In genomic region chr18:29811519-29811918, GRCh38 we compare ENCODE assay signal across 25 cellular contexts.
DNase-seq lines count a peak whose midpoint lies in the region; ATAC-seq, FAIRE-seq and TF ChIP-seq lines count a peak whose summit lies in the region.
"Had no signal": no experiment of that assay in that cellular context is flagged by ENCODE, and none has a peak within 500 bp of the region (broad histone marks: within the 10 kb centered on the region; RNA-seq: fewer than 3 reads in every experiment).

No MANE protein-coding gene starts in this region.

- no peaks in the 10 kb centered on the region for H3K4me1 Mint-ChIP-seq in astrocyte (ENCODE audit: low read depth, unreplicated experiment)
- H3K4me1 Mint-ChIP-seq in central memory CD8-positive, alpha-beta T cell = no peaks in the 10 kb centered on the region
- H3K4me1 Mint-ChIP-seq: CD14-positive monocyte; CD4-positive, alpha-beta memory T cell; H9 had no signal

- no peak for FAIRE-seq in astrocyte (lab: Jason Lieb, UNC)
- FAIRE-seq: A549, GM12891, GM19239 had no signal

- H4K20me1 ChIP-seq in astrocyte (ENCODE audit: insufficient read depth, low read length) (no peaks in the 10 kb centered on the region), osteoblast (ENCODE audit: insufficient read depth, low read length) (no peaks in the 10 kb centered on the region)
- H4K20me1 ChIP-seq: BLaER1 treated with 17β-estradiol and CSF1 and Interleukin-3, amounts not matched to agents 10 nM and 100 nM had no signal

- ATAC-seq in central memory CD8-positive, alpha-beta T cell (replicated peaks; ENCODE audit: extremely low read depth, poor library complexity, severe bottlenecking) = peak; percentile 14
- ATAC-seq in foreskin keratinocyte (peak; percentile 75), GM18502 (IDR thresholded peaks at IDR 0.05; ENCODE audit: poor library complexity, unreplicated experiment) (no peak)
- ATAC-seq: A549, HCT116 had no signal

- H3K27ac ChIP-seq in astrocyte (ENCODE audit: low read depth, low read length) (no peak overlapping the region), foreskin keratinocyte (no peak overlapping the region), osteoblast (ENCODE audit: low read depth, low read length) (no peak overlapping the region)
- H3K27ac ChIP-seq: A549; BLaER1 treated with 17β-estradiol and CSF1 and Interleukin-3, amounts not matched to agents 10 nM and 100 nM; GM23248 had no signal

- H3K9me3 ChIP-seq in astrocyte (ENCODE audit: insufficient read depth, low read depth, low read length) = no peaks in the 10 kb centered on the region
- no peaks in the 10 kb centered on the region for H3K9me3 ChIP-seq in osteoblast (ENCODE audit: low read depth, low read length)
- H3K9me3 ChIP-seq: A549; BE2C; BLaER1 treated with 17β-estradiol and CSF1 and Interleukin-3, amounts not matched to agents 10 nM and 100 nM had no signal

- H3K4me1 ChIP-seq in astrocyte (ENCODE audit: insufficient read depth, low read length) (no peaks in the 10 kb centered on the region), foreskin keratinocyte (no peaks in the 10 kb centered on the region), osteoblast (ENCODE audit: insufficient read depth, low read length) (no peaks in the 10 kb centered on the region)
- H3K4me1 ChIP-seq: A549; BE2C; BLaER1 treated with 17β-estradiol and CSF1 and Interleukin-3, amounts not matched to agents 10 nM and 100 nM had no signal

- no peak overlapping the region for H3K4me3 Mint-ChIP-seq in astrocyte (ENCODE audit: unreplicated experiment)
- no peak overlapping the region for H3K4me3 Mint-ChIP-seq in central memory CD8-positive, alpha-beta T cell
- H3K4me3 Mint-ChIP-seq: CD14-positive monocyte; CD4-positive, alpha-beta memory T cell; H9 had no signal

- H3K4me3 ChIP-seq in astrocyte (ENCODE audit: insufficient read depth, low read depth, low read length) = no peak overlapping the region
- no peak overlapping the region for H3K4me3 ChIP-seq in osteoblast (ENCODE audit: insufficient read depth, low read length)
- H3K4me3 ChIP-seq: A549; BLaER1 treated with 17β-estradiol and CSF1 and Interleukin-3, amounts not matched to agents 10 nM and 100 nM; GM23248 had no signal

- intact Hi-C loops in posterior vena cava (cut with DNase I) = no loop called here

- H3K27me3 ChIP-seq in astrocyte (ENCODE audit: insufficient read depth, low read length) (no peaks in the 10 kb centered on the region), foreskin keratinocyte (no peaks in the 10 kb centered on the region), osteoblast (ENCODE audit: insufficient read depth, low read length) (no peaks in the 10 kb centered on the region)
- H3K27me3 ChIP-seq: BE2C; BLaER1 treated with 17β-estradiol and CSF1 and Interleukin-3, amounts not matched to agents 10 nM and 100 nM had no signal

- H3K9ac ChIP-seq in astrocyte (ENCODE audit: low read length) = no peak overlapping the region
- H3K9ac ChIP-seq: BLaER1 treated with 17β-estradiol and CSF1 and Interleukin-3, amounts not matched to agents 10 nM and 100 nM; GM23248 had no signal

- TF ChIP-seq CTCF in astrocyte (IDR thresholded peaks at IDR 0.05; ENCODE audit: insufficient read depth, low read depth, low read length) (no peak), foreskin keratinocyte (conservative IDR thresholded peaks at IDR 0.05) (no peak), osteoblast (IDR thresholded peaks at IDR 0.05; ENCODE audit: extremely low read depth, low read depth, low read length) (no peak)

- no peaks in the 10 kb centered on the region for H3K79me2 ChIP-seq in astrocyte (ENCODE audit: insufficient read depth, low read length)
- H3K79me2 ChIP-seq in osteoblast (ENCODE audit: insufficient read depth, low read length) = no peaks in the 10 kb centered on the region

- DNase-seq in astrocyte (ENCODE audit: low read depth) = no peak
- DNase-seq in central memory CD8-positive, alpha-beta T cell (ENCODE audit: low spot score in 2 of 2) = no peak
- DNase-seq in foreskin keratinocyte = peak; percentile 31 to 48
- DNase-seq in osteoblast (ENCODE audit: insufficient read length, low spot score, missing footprints) = peak; percentile 31
- DNase-seq in NCI-H2227 treated with DMSO at 0.1 percent for 48 hours (lab: John Stamatoyannopoulos, UW) = no peak
- DNase-seq in posterior vena cava (ENCODE audit: low spot score) = no peak
- DNase-seq: 8988T; ACHN; AML-193; BE2C; Calu3; CD4-positive, alpha-beta memory T cell; COR-L47; DMS53; DMS79 treated with DMSO at 0.1 percent for 48 hours; GF-D8; GM23248; H9 had no signal

- no peaks in the 10 kb centered on the region for H3K36me3 Mint-ChIP-seq in astrocyte (ENCODE audit: low read depth, unreplicated experiment)
- no peaks in the 10 kb centered on the region for H3K36me3 Mint-ChIP-seq in central memory CD8-positive, alpha-beta T cell (ENCODE audit: insufficient read depth)
- H3K36me3 Mint-ChIP-seq: CD14-positive monocyte; CD4-positive, alpha-beta memory T cell had no signal

- H3K9me3 Mint-ChIP-seq in astrocyte (ENCODE audit: unreplicated experiment) = no peaks in the 10 kb centered on the region
- peaks cover 36% of the 10 kb centered on the region for H3K9me3 Mint-ChIP-seq in central memory CD8-positive, alpha-beta T cell
- H3K9me3 Mint-ChIP-seq: H9 had no signal

- no peaks in the 10 kb centered on the region for H3K36me3 ChIP-seq in astrocyte (ENCODE audit: insufficient read depth, low read length)
- no peaks in the 10 kb centered on the region for H3K36me3 ChIP-seq in osteoblast (ENCODE audit: insufficient read depth, low read length)
- H3K36me3 ChIP-seq: BE2C; BLaER1 treated with 17β-estradiol and CSF1 and Interleukin-3, amounts not matched to agents 10 nM and 100 nM had no signal

- H2AFZ ChIP-seq in astrocyte (ENCODE audit: low read depth, low read length) (no peak overlapping the region), osteoblast (ENCODE audit: low read length) (no peak overlapping the region)
- H2AFZ ChIP-seq: GM23248 had no signal

- no peaks in the 10 kb centered on the region for H3K27me3 Mint-ChIP-seq in astrocyte (ENCODE audit: low read depth, unreplicated experiment)
- H3K27me3 Mint-ChIP-seq in central memory CD8-positive, alpha-beta T cell = no peaks in the 10 kb centered on the region
- H3K27me3 Mint-ChIP-seq: CD4-positive, alpha-beta memory T cell had no signal

- H3K4me2 ChIP-seq in astrocyte (ENCODE audit: low read length) = no peak overlapping the region
- no peak overlapping the region for H3K4me2 ChIP-seq in osteoblast (ENCODE audit: insufficient read depth, low read length)
- H3K4me2 ChIP-seq: A549; BLaER1 treated with 17β-estradiol and CSF1 and Interleukin-3, amounts not matched to agents 10 nM and 100 nM had no signal

- peak overlapping the region; percentile 28 for H3K27ac Mint-ChIP-seq in astrocyte (ENCODE audit: unreplicated experiment)
- H3K27ac Mint-ChIP-seq in central memory CD8-positive, alpha-beta T cell (ENCODE audit: low read depth) = no peak overlapping the region
- H3K27ac Mint-ChIP-seq: CD4-positive, alpha-beta memory T cell; H9 had no signal

Comparison
In these comparisons a context has a peak if more than half of its experiments do, and no peak if none do; other contexts are left out.
1. DNase-seq: peak in foreskin keratinocyte (2 of 2) and osteoblast (single experiment); none in astrocyte (single experiment), central memory CD8-positive, alpha-beta T cell (0 of 2), NCI-H2227 treated with DMSO at 0.1 percent for 48 hours (single experiment) and posterior vena cava (single experiment).